24 cellular contexts compared by ENCODE assay signal in genomic region chr10:129375171-129375570, GRCh38.
A peak's percentile ranks its signal among the peaks of the same experiment; 100 is the strongest.
DNase-seq lines count a peak whose midpoint lies in the region; ATAC-seq and TF ChIP-seq lines count a peak whose summit lies in the region.
"Had no signal": no experiment of that assay in that cellular context is flagged by ENCODE, and none has a peak within 500 bp of the region (broad histone marks: within the 10 kb centered on the region; RNA-seq: fewer than 3 reads in every experiment).

No MANE protein-coding gene starts in this region.

- H3K79me1 ChIP-seq in neuronal stem cell (ENCODE audit: low read depth, low read length), result no peaks in the 10 kb centered on the region

- no peaks in the 10 kb centered on the region for H3K9me3 Mint-ChIP-seq in natural killer cell treated with Interleukin-12 subunit alpha and Interleukin-12 subunit beta and Interleukin-15 and Interleukin-18, amount 100 ng/mL, for 72 hours
- no peaks in the 10 kb centered on the region for H3K9me3 Mint-ChIP-seq in natural killer cell
- H3K9me3 Mint-ChIP-seq: CD4-positive, alpha-beta T cell; CD8-positive, alpha-beta memory T cell had no signal

- no peak overlapping the region for H2AK5ac ChIP-seq in neuronal stem cell (ENCODE audit: low read depth, low read length)

- H3K27ac Mint-ChIP-seq in natural killer cell treated with Interleukin-12 subunit alpha and Interleukin-12 subunit beta and Interleukin-15 and Interleukin-18, amount 100 ng/mL, for 72 hours, result no peak overlapping the region
- H3K27ac Mint-ChIP-seq in natural killer cell, result no peak overlapping the region
- H3K27ac Mint-ChIP-seq: CD14-positive monocyte; CD4-positive, alpha-beta T cell; CD8-positive, alpha-beta memory T cell; HFFc6 had no signal

- peaks cover 23 to 28% of the 10 kb centered on the region in 2 donors for H3K27me3 Mint-ChIP-seq in natural killer cell treated with Interleukin-12 subunit alpha and Interleukin-12 subunit beta and Interleukin-15 and Interleukin-18, amount 100 ng/mL, for 72 hours
- H3K27me3 Mint-ChIP-seq in natural killer cell (ENCODE audit: low read depth in 2 of 2), result peaks cover 26 to 32% of the 10 kb centered on the region in 2 donors

- no peak overlapping the region for H3K23ac ChIP-seq in neuronal stem cell (ENCODE audit: low read depth, low read length, poor library complexity)

- H3K18ac ChIP-seq in neuronal stem cell (ENCODE audit: low read length), result peak overlapping the region; percentile 20

- H3K27me3 ChIP-seq in neuronal stem cell (ENCODE audit: control insufficient read depth in 3 of 3, insufficient read depth in 3 of 3, low read depth in 1 of 3, low read length in 3 of 3) (no peaks in the 10 kb centered on the region), upper lobe of right lung (no peaks in the 10 kb centered on the region), stomach (peaks cover 0 to 19% (median 0%) of the 10 kb centered on the region in 3 donors)
- H3K27me3 ChIP-seq: BE2C had no signal

- no peak for TF ChIP-seq POLR2A in stomach (IDR thresholded peaks at IDR 0.05)

- no peak overlapping the region for H3K4me2 ChIP-seq in neuronal stem cell (ENCODE audit: insufficient read depth, low read length, poor library complexity, severe bottlenecking)
- H3K4me2 ChIP-seq: A549; BLaER1 treated with 17β-estradiol and CSF1 and Interleukin-3, amounts not matched to agents 10 nM and 100 nM had no signal

- no peak overlapping the region for H3K27ac ChIP-seq in neuronal stem cell (replicated peaks; ENCODE audit: low read length)
- no peak overlapping the region for H3K27ac ChIP-seq in upper lobe of right lung
- no peak overlapping the region for H3K27ac ChIP-seq in stomach
- H3K27ac ChIP-seq: A549; BLaER1 treated with 17β-estradiol and CSF1 and Interleukin-3, amounts not matched to agents 10 nM and 100 nM had no signal

- no peak for DNase-seq in natural killer cell treated with Interleukin-12 subunit alpha and Interleukin-12 subunit beta and Interleukin-15 and Interleukin-18, amount 100 ng/mL, for 72 hours (ENCODE audit: low spot score)
- DNase-seq in natural killer cell, result no peak
- DNase-seq in neuronal stem cell (ENCODE audit: low spot score), result no peak
- no peak for DNase-seq in upper lobe of right lung
- DNase-seq in T-helper 1 cell, result no peak
- no peak for DNase-seq in stomach
- DNase-seq: 8988T; ACHN; AML-193; BE2C; CD4-positive, alpha-beta T cell; CD8-positive, alpha-beta memory T cell; DMS 273 treated with DMSO at 0.1 percent for 48 hours; DMS79; EL; GDM1; GOT3; HFFc6 had no signal

- ATAC-seq in natural killer cell treated with Interleukin-12 subunit alpha and Interleukin-12 subunit beta and Interleukin-15 and Interleukin-18, amount 100 ng/mL, for 72 hours, result peak; percentile 26 to 37
- ATAC-seq in natural killer cell (no peak), upper lobe of right lung (peak; percentile 19), GM19351 (IDR thresholded peaks at IDR 0.05; ENCODE audit: unreplicated experiment) (no peak)
- ATAC-seq: A549, GM12878 had no signal

- no peak overlapping the region for H2BK12ac ChIP-seq in neuronal stem cell (ENCODE audit: low read length)

- no peak overlapping the region for H3K4me3 Mint-ChIP-seq in natural killer cell treated with Interleukin-12 subunit alpha and Interleukin-12 subunit beta and Interleukin-15 and Interleukin-18, amount 100 ng/mL, for 72 hours
- no peak overlapping the region for H3K4me3 Mint-ChIP-seq in natural killer cell
- H3K4me3 Mint-ChIP-seq: CD14-positive monocyte; CD4-positive, alpha-beta T cell; CD8-positive, alpha-beta memory T cell; HFFc6 had no signal

- TF ChIP-seq EP300 in stomach (IDR thresholded peaks at IDR 0.05), result no peak

- no peak overlapping the region for H2BK120ac ChIP-seq in neuronal stem cell (ENCODE audit: low read depth, low read length)

- H3K36me3 Mint-ChIP-seq in natural killer cell treated with Interleukin-12 subunit alpha and Interleukin-12 subunit beta and Interleukin-15 and Interleukin-18, amount 100 ng/mL, for 72 hours, result no peaks in the 10 kb centered on the region
- H3K36me3 Mint-ChIP-seq in natural killer cell, result no peaks in the 10 kb centered on the region
- H3K36me3 Mint-ChIP-seq: CD14-positive monocyte; CD8-positive, alpha-beta memory T cell had no signal

- H2BK15ac ChIP-seq in neuronal stem cell (ENCODE audit: low read length), result no peak overlapping the region

- no peak overlapping the region for H3K9ac ChIP-seq in neuronal stem cell (ENCODE audit: low read depth, low read length, poor library complexity)
- H3K9ac ChIP-seq: BLaER1 treated with 17β-estradiol and CSF1 and Interleukin-3, amounts not matched to agents 10 nM and 100 nM had no signal

- H3K4me3 ChIP-seq in neuronal stem cell (ENCODE audit: low read length in 2 of 2), result no peak overlapping the region
- no peak overlapping the region for H3K4me3 ChIP-seq in upper lobe of right lung
- no peak overlapping the region for H3K4me3 ChIP-seq in stomach
- H3K4me3 ChIP-seq: A549; BLaER1 treated with 17β-estradiol and CSF1 and Interleukin-3, amounts not matched to agents 10 nM and 100 nM; GM12878; HAP-1 had no signal

- H3K4me1 Mint-ChIP-seq in natural killer cell treated with Interleukin-12 subunit alpha and Interleukin-12 subunit beta and Interleukin-15 and Interleukin-18, amount 100 ng/mL, for 72 hours (ENCODE audit: low read depth in 2 of 2), result no peaks in the 10 kb centered on the region
- H3K4me1 Mint-ChIP-seq in natural killer cell, result peaks cover 0 to 7% of the 10 kb centered on the region in 2 donors

- H3K4me1 ChIP-seq in neuronal stem cell (ENCODE audit: control insufficient read depth in 2 of 2, insufficient read depth in 1 of 2, low read depth in 1 of 2, low read length in 2 of 2) (no peaks in the 10 kb centered on the region), upper lobe of right lung (no peaks in the 10 kb centered on the region), stomach (no peaks in the 10 kb centered on the region)
- H3K4me1 ChIP-seq: A549, BE2C, HAP-1 had no signal

- no peak overlapping the region for H4K91ac ChIP-seq in neuronal stem cell (ENCODE audit: low read depth, low read length, poor library complexity)

- H3K9me3 ChIP-seq in neuronal stem cell (replicated peaks in 1 of 2; ENCODE audit: control insufficient read depth in 2 of 2, insufficient read depth in 1 of 2, low read depth in 1 of 2, low read length in 2 of 2) (no peaks in the 10 kb centered on the region), upper lobe of right lung (no peaks in the 10 kb centered on the region), stomach (no peaks in the 10 kb centered on the region)
- H3K9me3 ChIP-seq: A549, BE2C, HAP-1 had no signal

- peak overlapping the region; percentile 42 for H3K14ac ChIP-seq in neuronal stem cell (ENCODE audit: low read length)

- H3K4ac ChIP-seq in neuronal stem cell (ENCODE audit: low read length), result no peak overlapping the region

- H2BK5ac ChIP-seq in neuronal stem cell (ENCODE audit: low read length), result no peak overlapping the region

- no peaks in the 10 kb centered on the region for H3K36me3 ChIP-seq in neuronal stem cell (replicated peaks in 1 of 2; ENCODE audit: control insufficient read depth in 2 of 2, insufficient read depth in 2 of 2, low read length in 2 of 2)
- H3K36me3 ChIP-seq in upper lobe of right lung, result no peaks in the 10 kb centered on the region
- no peaks in the 10 kb centered on the region for H3K36me3 ChIP-seq in stomach
- H3K36me3 ChIP-seq: BE2C; BLaER1 treated with 17β-estradiol and CSF1 and Interleukin-3, amounts not matched to agents 10 nM and 100 nM; HAP-1 had no signal

- no peak overlapping the region for H2AFZ ChIP-seq in neuronal stem cell (ENCODE audit: low read length)

- TF ChIP-seq CTCF in natural killer cell (IDR thresholded peaks at IDR 0.05) (no peak), upper lobe of right lung (IDR thresholded peaks at IDR 0.05) (no peak), stomach (IDR thresholded peaks at IDR 0.05) (no peak)

- no peak overlapping the region for H4K8ac ChIP-seq in neuronal stem cell (ENCODE audit: low read depth, low read length)

- intact Hi-C loops in natural killer cell (cut with micrococcal nuclease) (no loop called here), upper lobe of right lung (cut with DNase I) (no loop called here), stomach (cut with DNase I; ENCODE audit: low total_unique reads) (no loop called here)

- WGBS in neuronal stem cell (ENCODE audit: extremely low coverage in 2 of 2, insufficient read length in 2 of 2, insufficient replicate concordance in 1 of 2), 2 donors, result no CpG with 5 or more reads among the region's 4 CpGs
- 71 to 91% (median 87%) methylated on average over 3 to 4 of the region's 4 CpGs for WGBS in stomach, 5 donors

Comparison
In these comparisons a context has a peak if more than half of its experiments do, and no peak if none do; other contexts are left out.
1. ATAC-seq: peak in natural killer cell treated with Interleukin-12 subunit alpha and Interleukin-12 subunit beta and Interleukin-15 and Interleukin-18, amount 100 ng/mL, for 72 hours (2 of 2) and upper lobe of right lung (single experiment); none in natural killer cell (0 of 3) and GM19351 (single experiment).